In genomic region chr2:207167129-207167923, GRCh38 we compare ENCODE assay signal across 8 cellular contexts. TPM values are rescaled to one million over a fixed set of nuclear protein-coding genes. Genes with fewer than 3 reads are reported as not detected.
DNase-seq lines count a peak whose midpoint lies in the region; FAIRE-seq and TF ChIP-seq lines count a peak whose summit lies in the region.

No MANE protein-coding gene starts in this region.

- TF ChIP-seq CTCF in AG04450 (IDR thresholded peaks at IDR 0.05; ENCODE audit: low read depth, low read length) = no peak
- no peak for TF ChIP-seq CTCF in GM13977 (IDR thresholded peaks at IDR 0.05; ENCODE audit: extremely low read depth, insufficient read depth, missing control alignments)
- TF ChIP-seq CTCF in astrocyte (IDR thresholded peaks at IDR 0.05; ENCODE audit: insufficient read depth, low read depth, low read length) = no peak

- POLR2A ChIA-PET in AG04450 (lab: Yijun Ruan, JAX) = interaction anchor here (0.7 to 7.9 kb wide), 20 partner anchors 10 to 320 kb away, joined by 3 to 213 read pairs (median 3); no protein-coding TSS in a partner anchor

- H3K9ac ChIP-seq in astrocyte (ENCODE audit: low read length) = peak overlapping the region; percentile 99

- H3K27me3 ChIP-seq in AG04450 (ENCODE audit: control insufficient read depth, insufficient read depth, low read length) = no peaks in the 10 kb centered on the region
- H3K27me3 ChIP-seq in astrocyte (ENCODE audit: insufficient read depth, low read length) = no peaks in the 10 kb centered on the region

- DNase-seq in AG04450 (ENCODE audit: low read depth, low spot score) (no peak), GM13977 (ENCODE audit: low spot score) (peak; percentile 34), M059J (ENCODE audit: low read depth) (peak; percentile 60), astrocyte (ENCODE audit: low read depth) (peak; percentile 82), kidney glomerular epithelial cell (lab: John Stamatoyannopoulos, UW) (peak; percentile 35), stromal cell of bone marrow (ENCODE audit: low read depth) (peak; percentile 72), NCI-H1436 (lab: John Stamatoyannopoulos, UW) (no peak), NK-92 (lab: John Stamatoyannopoulos, UW; ENCODE audit: unreplicated experiment) (no peak)

- peaks cover 20% of the 10 kb centered on the region for H3K4me1 ChIP-seq in astrocyte (ENCODE audit: insufficient read depth, low read length)

- peak; percentile 60 for FAIRE-seq in astrocyte (lab: Jason Lieb, UNC)

- H3K4me3 ChIP-seq in AG04450 (ENCODE audit: low read depth, low read length) (peak overlapping the region; percentile 69), astrocyte (ENCODE audit: insufficient read depth, low read depth, low read length) (peak overlapping the region; percentile 61)

- H3K9me3 ChIP-seq in AG04450 (ENCODE audit: control insufficient read depth, insufficient read depth, low read length) (no peaks in the 10 kb centered on the region), astrocyte (ENCODE audit: insufficient read depth, low read depth, low read length) (no peaks in the 10 kb centered on the region)

- H2AFZ ChIP-seq in astrocyte (ENCODE audit: low read depth, low read length) = no peak overlapping the region

- H3K27ac Mint-ChIP-seq in astrocyte (ENCODE audit: unreplicated experiment) = peak overlapping the region; percentile 99

- CTCF ChIA-PET in AG04450 (lab: Charles Lee) = interaction anchor here (1.0 to 4.1 kb wide), 5 partner anchors 87 to 306 kb away, joined by 3 to 22 read pairs (median 6); no protein-coding TSS in a partner anchor

- H3K27me3 Mint-ChIP-seq in astrocyte (ENCODE audit: low read depth, unreplicated experiment) = no peaks in the 10 kb centered on the region

- peaks cover 2% of the 10 kb centered on the region for H3K9me3 Mint-ChIP-seq in astrocyte (ENCODE audit: unreplicated experiment)

- H3K36me3 Mint-ChIP-seq in astrocyte (ENCODE audit: low read depth, unreplicated experiment) = peaks cover 3% of the 10 kb centered on the region

- peak overlapping the region; percentile 87 for H3K4me2 ChIP-seq in astrocyte (ENCODE audit: low read length)

- peak overlapping the region; percentile 98 for H3K27ac ChIP-seq in AG04450 (ENCODE audit: low read depth, low read length)
- H3K27ac ChIP-seq in astrocyte (ENCODE audit: low read depth, low read length) = peak overlapping the region; percentile 98

- H3K4me3 Mint-ChIP-seq in astrocyte (ENCODE audit: unreplicated experiment) = peak overlapping the region; percentile 93

- peaks cover 11% of the 10 kb centered on the region for H4K20me1 ChIP-seq in astrocyte (ENCODE audit: insufficient read depth, low read length)

- no peaks in the 10 kb centered on the region for H3K36me3 ChIP-seq in astrocyte (ENCODE audit: insufficient read depth, low read length)

- in situ Hi-C loops in GM13977 (cut with MboI; ENCODE audit: low pct_unique_long_range_greater_than_20kb, low sequenced_read_pairs, unreplicated experiment) = no loop called here

- peaks cover 11% of the 10 kb centered on the region for H3K4me1 Mint-ChIP-seq in astrocyte (ENCODE audit: low read depth, unreplicated experiment)

- peaks cover 35% of the 10 kb centered on the region for H3K79me2 ChIP-seq in astrocyte (ENCODE audit: insufficient read depth, low read length)

RNA-seq across cellular contexts. Expression of gene KLF7, which starts 1.6 kb away (rescaled TPM):
- 22.1 and 22.4 TPM in 2 replicates for polyA plus RNA-seq in AG04450 (2011; rRNA removed)
- polyA minus RNA-seq in AG04450 (2011; rRNA and poly(A)+ RNA removed) = 74.8 and 110 TPM in 2 replicates
- 7.3 and 11.6 TPM in 2 replicates for total RNA-seq in M059J (2014; rRNA removed; shearing (Covaris generic))
- total RNA-seq in astrocyte = 76.5 and 81.2 TPM in 2 replicates

Comparison
In these comparisons a context has a peak if more than half of its experiments do, and no peak if none do; other contexts are left out.
1. DNase-seq: peak in GM13977 (single experiment), M059J (single experiment), astrocyte (single experiment), kidney glomerular epithelial cell (single experiment) and stromal cell of bone marrow (single experiment); none in AG04450 (single experiment), NCI-H1436 (single experiment) and NK-92 (single experiment).